Comparison of ENCODE assay signal across 1 cellular context in the genomic region with DNA sequence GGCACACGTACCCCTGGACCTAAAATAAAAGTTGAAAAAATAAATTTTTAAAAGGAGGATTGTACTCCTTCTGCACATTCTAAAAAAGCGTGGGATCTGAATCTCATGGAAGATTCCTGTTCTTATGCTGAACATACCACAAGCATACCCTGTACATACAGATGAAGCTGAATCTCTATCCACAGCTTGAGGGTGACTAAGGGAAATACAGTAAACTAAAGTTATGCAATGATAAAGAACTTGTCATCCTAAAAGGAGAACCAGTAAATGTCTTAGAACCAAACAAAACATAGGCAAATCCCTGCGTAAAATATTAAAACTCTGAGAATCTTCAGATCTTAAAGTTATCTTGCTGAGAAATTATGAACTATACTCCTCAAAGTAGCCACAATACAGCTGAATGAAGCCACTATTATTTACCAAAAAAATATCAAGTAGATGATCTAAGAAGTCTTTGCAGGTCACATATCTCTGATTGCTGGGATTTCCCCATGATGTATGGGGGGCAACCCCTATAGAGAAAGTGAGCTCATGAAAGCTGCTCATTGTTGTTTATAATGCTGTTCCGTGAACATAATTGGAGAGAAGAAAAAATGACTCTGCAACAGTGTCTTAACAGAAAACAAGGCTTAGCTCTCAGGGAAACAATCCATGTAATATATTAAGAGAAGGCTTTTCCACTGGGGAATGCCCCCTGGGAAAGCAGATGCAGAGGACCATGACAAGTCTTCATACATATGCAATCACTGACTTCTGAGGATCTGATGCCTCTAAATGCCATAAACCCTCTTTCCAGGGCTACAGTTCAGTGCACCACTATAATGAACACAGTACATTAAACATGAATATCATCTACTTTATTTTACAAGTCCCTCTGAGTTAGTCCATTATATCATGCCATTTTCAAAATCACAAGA.
TF ChIP-seq lines count a peak whose summit lies in the region.

No MANE protein-coding gene starts in this region.

TF ChIP-seq in neural cell, 6 proteins besides CTCF, POLR2A, EP300 and RAD21 (continued from another document):
- TF ChIP-seq REST (IDR thresholded peaks at IDR 0.05; ENCODE audit: borderline replicate concordance), result no peak
- TF ChIP-seq POLR2AphosphoS5 (IDR thresholded peaks at IDR 0.05), result no peak
